In genomic region chr3:37773925-37774324, GRCh38 we compare ENCODE assay signal across 27 cellular contexts.
"Had no signal": no experiment of that assay in that cellular context is flagged by ENCODE, and none has a peak within 500 bp of the region (broad histone marks: within the 10 kb centered on the region; RNA-seq: fewer than 3 reads in every experiment).

No MANE protein-coding gene starts in this region.

- H3K36me3 ChIP-seq: neural progenitor cell, ovary, vagina had no signal

- H3K4me3 ChIP-seq: neural progenitor cell, ovary, psoas muscle, right lobe of liver, sigmoid colon, stomach, thoracic aorta, thyroid gland, tibial nerve, upper lobe of left lung, vagina had no signal

- H3K9me3 ChIP-seq: ovary, right lobe of liver, thoracic aorta, thyroid gland, vagina had no signal

- H3K27ac ChIP-seq: neural progenitor cell, ovary, parathyroid adenoma, psoas muscle, right lobe of liver, sigmoid colon, stomach, tibial nerve, upper lobe of left lung, vagina had no signal

- DNase-seq: naive thymus-derived CD8-positive, alpha-beta T cell; occipital lobe; ovary; posterior cingulate gyrus; psoas muscle; retina; right cardiac atrium; right lobe of liver; sigmoid colon; small intestine; stimulated activated CD4-positive, alpha-beta T cell treated with anti-CD3 and anti-CD28 coated beads, Interleukin-15, amount 100 ng/mL, for 24 hours; stimulated activated CD4-positive, alpha-beta T cell treated with anti-CD3 and anti-CD28 coated beads, Interleukin-2, amount 100 ng/mL, for 24 hours; stimulated activated CD4-positive, alpha-beta T cell treated with anti-CD3 and anti-CD28 coated beads, Interleukin-2, amount 100 ng/mL, for 48 hours; stimulated activated CD4-positive, alpha-beta T cell treated with anti-CD3 and anti-CD28 coated beads, Interleukin-4, amount 100 ng/mL, for 24 hours; stimulated activated naive B cell treated with anti-CD40 and anti-IgM and Interleukin-4, amounts not matched to agents 10 μg/mL and 1 μg/mL and 100 μg/mL, for 72 hours; stimulated activated naive CD4-positive, alpha-beta T cell treated with Interleukin-2 at 50 U/mL for 16 hours; stomach; thyroid gland; trophoblast cell; upper lobe of left lung had no signal

- H3K27me3 ChIP-seq: neural progenitor cell, ovary, right lobe of liver, sigmoid colon, stomach, thyroid gland, tibial nerve, upper lobe of left lung, vagina had no signal

- ATAC-seq: naive thymus-derived CD8-positive, alpha-beta T cell; natural killer cell treated with Interleukin-12 subunit alpha and Interleukin-12 subunit beta and Interleukin-15 and Interleukin-18, amount 100 ng/mL, for 72 hours; psoas muscle; right cardiac atrium; right lobe of liver; stimulated activated effector memory CD8-positive, alpha-beta T cell treated with anti-CD3 and anti-CD28 coated beads, Interleukin-12 subunit alpha, Interleukin-12 subunit beta, amount 100 ng/mL, for 72 hours; stimulated activated naive B cell treated with anti-CD40 and anti-IgM and Interleukin-4, amounts not matched to agents 10 μg/mL and 1 μg/mL and 100 μg/mL, for 72 hours had no signal

- H3K4me1 ChIP-seq: neural progenitor cell, parathyroid adenoma, right lobe of liver, vagina had no signal
